17 cellular contexts compared by ENCODE assay signal in genomic region chr10:131555406-131555805, GRCh38.
DNase-seq lines count a peak whose midpoint lies in the region; ATAC-seq and TF ChIP-seq lines count a peak whose summit lies in the region.
"Had no signal": no experiment of that assay in that cellular context is flagged by ENCODE, and none has a peak within 500 bp of the region (broad histone marks: within the 10 kb centered on the region; RNA-seq: fewer than 3 reads in every experiment).

No MANE protein-coding gene starts in this region.

- H3K9me3 Mint-ChIP-seq in neural crest cell (no peaks in the 10 kb centered on the region), neural progenitor cell (no peaks in the 10 kb centered on the region)
- H3K9me3 Mint-ChIP-seq: CD8-positive, alpha-beta T cell had no signal

- ATAC-seq in T-helper 17 cell (no peak), upper lobe of right lung (peak; percentile 6), HG02642 (IDR thresholded peaks at IDR 0.05; ENCODE audit: poor library complexity, unreplicated experiment) (no peak)
- no peak for ATAC-seq in activated CD4-positive, CD25-positive, alpha-beta regulatory T cell treated with anti-CD3 and anti-CD28 coated beads, Interleukin-2, amount 50 U/mL, for 24 hours
- ATAC-seq: CD8-positive, alpha-beta T cell; GM12878 had no signal

- H3F3A ChIP-seq in neural progenitor cell (ENCODE audit: low read depth), result no peaks in the 10 kb centered on the region

- no peaks in the 10 kb centered on the region for H3K79me2 ChIP-seq in neural progenitor cell (ENCODE audit: low read depth)

- TF ChIP-seq CTCF in neural crest cell (conservative IDR thresholded peaks at IDR 0.05), result no peak
- no peak for TF ChIP-seq CTCF in upper lobe of right lung (IDR thresholded peaks at IDR 0.05)
- no peak for TF ChIP-seq CTCF in neural progenitor cell (IDR thresholded peaks at IDR 0.05)

- no peaks in the 10 kb centered on the region for H3K27me3 ChIP-seq in upper lobe of right lung
- no peaks in the 10 kb centered on the region for H3K27me3 ChIP-seq in neural progenitor cell

- intact Hi-C loops in posterior vena cava (cut with DNase I) (no loop called here), upper lobe of right lung (cut with DNase I) (no loop called here)

- H3K36me3 Mint-ChIP-seq in T-helper 17 cell (ENCODE audit: low read depth) (no peaks in the 10 kb centered on the region), neural crest cell (ENCODE audit: low read depth) (no peaks in the 10 kb centered on the region), neural progenitor cell (no peaks in the 10 kb centered on the region)
- H3K36me3 Mint-ChIP-seq: CD8-positive, alpha-beta T cell; IgD-negative memory B cell had no signal

- H3K4me1 ChIP-seq in upper lobe of right lung (no peaks in the 10 kb centered on the region), neural progenitor cell (peaks cover 5% of the 10 kb centered on the region)

- H3K9ac ChIP-seq in neural progenitor cell, result no peak overlapping the region
- H3K9ac ChIP-seq: BLaER1 treated with 17β-estradiol and CSF1 and Interleukin-3, amounts not matched to agents 10 nM and 100 nM; GM23248 had no signal

- H3K36me3 ChIP-seq in upper lobe of right lung, result no peaks in the 10 kb centered on the region
- H3K36me3 ChIP-seq in neural progenitor cell, result no peaks in the 10 kb centered on the region
- H3K36me3 ChIP-seq: BLaER1 treated with 17β-estradiol and CSF1 and Interleukin-3, amounts not matched to agents 10 nM and 100 nM had no signal

- H3K27me3 Mint-ChIP-seq in T-helper 17 cell (peaks cover 4% of the 10 kb centered on the region), neural crest cell (ENCODE audit: low read depth) (no peaks in the 10 kb centered on the region), neural progenitor cell (ENCODE audit: insufficient read depth, low read depth) (peaks cover 9% of the 10 kb centered on the region)
- H3K27me3 Mint-ChIP-seq: IgD-negative memory B cell had no signal

- no peaks in the 10 kb centered on the region for H4K20me1 ChIP-seq in neural progenitor cell (ENCODE audit: low read depth)

- H3K27ac ChIP-seq in upper lobe of right lung (no peak overlapping the region), neural progenitor cell (no peak overlapping the region)
- H3K27ac ChIP-seq: BLaER1 treated with 17β-estradiol and CSF1 and Interleukin-3, amounts not matched to agents 10 nM and 100 nM; GM23248 had no signal

- H3K4me1 Mint-ChIP-seq in T-helper 17 cell (no peaks in the 10 kb centered on the region), neural crest cell (peaks cover 5% of the 10 kb centered on the region), neural progenitor cell (peaks cover 12% of the 10 kb centered on the region)
- H3K4me1 Mint-ChIP-seq: B cell had no signal

- no peak overlapping the region for H2AFZ ChIP-seq in neural progenitor cell (replicated peaks)
- H2AFZ ChIP-seq: GM23248 had no signal

- H3K27ac Mint-ChIP-seq in T-helper 17 cell (no peak overlapping the region), neural crest cell (ENCODE audit: unreplicated experiment) (peak overlapping the region; percentile 62), neural progenitor cell (no peak overlapping the region)
- H3K27ac Mint-ChIP-seq: B cell; CD8-positive, alpha-beta T cell had no signal

- DNase-seq in T-helper 17 cell (no peak), neural crest cell (ENCODE audit: low read depth, low spot score) (no peak), posterior vena cava (ENCODE audit: low spot score) (peak; percentile 16), upper lobe of right lung (no peak), neural progenitor cell (ENCODE audit: low spot score) (no peak)
- DNase-seq: Calu3; CD8-positive, alpha-beta T cell; DMS79 treated with DMSO at 0.1 percent for 48 hours; GF-D8; GM23248; HCEC 1CT had no signal

- H3K4me3 ChIP-seq in upper lobe of right lung, result no peak overlapping the region
- H3K4me3 ChIP-seq in neural progenitor cell, result no peak overlapping the region
- H3K4me3 ChIP-seq: BLaER1 treated with 17β-estradiol and CSF1 and Interleukin-3, amounts not matched to agents 10 nM and 100 nM; GM12878; GM23248 had no signal

- H3K9me3 ChIP-seq in T-helper 17 cell (ENCODE audit: control insufficient read depth, low read length, poor library complexity, severe bottlenecking), result no peaks in the 10 kb centered on the region
- no peaks in the 10 kb centered on the region for H3K9me3 ChIP-seq in upper lobe of right lung
- no peaks in the 10 kb centered on the region for H3K9me3 ChIP-seq in neural progenitor cell (ENCODE audit: low read depth)
- H3K9me3 ChIP-seq: BLaER1 treated with 17β-estradiol and CSF1 and Interleukin-3, amounts not matched to agents 10 nM and 100 nM had no signal

- H3K4me2 ChIP-seq in neural progenitor cell, result no peak overlapping the region
- H3K4me2 ChIP-seq: BLaER1 treated with 17β-estradiol and CSF1 and Interleukin-3, amounts not matched to agents 10 nM and 100 nM had no signal

- peak overlapping the region; percentile 49 for H3K4me3 Mint-ChIP-seq in T-helper 17 cell
- no peak overlapping the region for H3K4me3 Mint-ChIP-seq in neural crest cell
- no peak overlapping the region for H3K4me3 Mint-ChIP-seq in neural progenitor cell
- H3K4me3 Mint-ChIP-seq: B cell; CD8-positive, alpha-beta T cell; IgD-negative memory B cell had no signal
